8 cellular contexts compared by ENCODE assay signal in the genomic region with DNA sequence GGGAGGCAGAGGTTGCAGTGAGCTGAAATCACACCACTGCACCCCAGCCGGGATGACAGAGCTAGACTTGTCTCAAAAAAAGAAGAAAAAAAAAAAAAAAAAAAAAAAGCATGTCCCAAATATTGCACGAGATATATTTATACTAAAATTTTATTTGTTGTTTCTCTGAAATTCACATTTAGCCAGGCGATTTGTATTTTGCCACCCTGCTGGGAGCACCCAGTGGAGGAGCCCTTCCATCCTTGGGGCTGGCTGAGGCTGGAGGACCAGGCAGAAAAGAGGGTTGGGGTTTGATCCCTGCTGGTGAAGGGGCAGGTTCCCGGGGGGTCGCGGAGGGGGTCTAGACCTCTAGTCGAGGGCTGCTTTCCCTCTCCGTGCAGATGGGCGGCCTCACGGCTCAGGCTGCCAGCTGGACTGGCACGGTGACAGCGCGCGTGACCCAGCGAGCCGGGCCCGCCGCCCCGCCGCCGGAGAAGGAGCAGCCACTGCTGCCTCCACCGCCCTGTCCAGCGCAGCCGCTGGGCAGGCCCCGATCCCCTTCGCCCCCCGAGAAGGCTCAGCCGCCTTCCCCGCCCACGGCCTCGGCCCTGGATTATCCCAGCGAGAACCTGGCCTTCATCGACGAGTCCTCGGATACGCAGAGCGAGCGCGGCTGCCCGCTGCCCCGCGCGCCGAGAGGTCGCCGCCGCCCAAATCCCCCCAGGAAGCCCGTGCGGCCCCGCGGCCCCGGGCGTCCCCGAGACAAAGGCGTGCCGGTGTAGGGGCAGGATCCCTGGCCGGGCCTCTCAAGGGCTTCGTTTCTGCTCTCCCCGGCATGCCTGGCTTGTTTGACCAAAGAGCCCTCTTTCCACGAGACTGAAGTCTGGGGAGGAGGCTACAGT. TPM values are rescaled to one million over a fixed set of nuclear protein-coding genes. Genes with fewer than 3 reads are reported as not detected.
DNase-seq lines count a peak whose midpoint lies in the region; ATAC-seq and TF ChIP-seq lines count a peak whose summit lies in the region.

No MANE protein-coding gene starts in this region.

- peak overlapping the region; percentile 76 for H2AK5ac ChIP-seq in neuronal stem cell (ENCODE audit: low read depth, low read length)

- H3K9me3 ChIP-seq in neuronal stem cell (replicated peaks in 1 of 2; ENCODE audit: control insufficient read depth in 2 of 2, insufficient read depth in 1 of 2, low read depth in 1 of 2, low read length in 2 of 2): no peaks in the 10 kb centered on the region

- peak overlapping the region; percentile 93 for H2BK15ac ChIP-seq in neuronal stem cell (ENCODE audit: low read length)

- H3K18ac ChIP-seq in neuronal stem cell (ENCODE audit: low read length): peak overlapping the region; percentile 83

- H4K8ac ChIP-seq in neuronal stem cell (ENCODE audit: low read depth, low read length): no peak overlapping the region

- no peak overlapping the region for H3K4ac ChIP-seq in neuronal stem cell (ENCODE audit: low read length)

- H3K4me3 ChIP-seq in AG09309 (ENCODE audit: control insufficient read depth, low read depth, low read length) (peak overlapping the region; percentile 18), fibroblast of mammary gland (ENCODE audit: control insufficient read depth, low read depth, low read length) (peak overlapping the region; percentile 12), neuronal stem cell (ENCODE audit: low read length in 2 of 2) (peak overlapping the region; percentile 25 to 54)

- no peak overlapping the region for H3K23ac ChIP-seq in neuronal stem cell (ENCODE audit: low read depth, low read length, poor library complexity)

- peak overlapping the region; percentile 56 for H2BK120ac ChIP-seq in neuronal stem cell (ENCODE audit: low read depth, low read length)

- H3K9ac ChIP-seq in neuronal stem cell (ENCODE audit: low read depth, low read length, poor library complexity): no peak overlapping the region

- DNase-seq in AG09309 (ENCODE audit: low read depth): no peak
- DNase-seq in NCI-H1092 (lab: John Stamatoyannopoulos, UW): peak; percentile 36
- no peak for DNase-seq in fibroblast of mammary gland (ENCODE audit: low read depth)
- DNase-seq in neuronal stem cell (ENCODE audit: low spot score): no peak
- DNase-seq in activated CD8-positive, alpha-beta memory T cell treated with anti-CD3 and anti-CD28 coated beads, Interleukin-2, amount 50 U/mL, for 48 hours: no peak
- no peak for DNase-seq in NCI-H446 (lab: John Stamatoyannopoulos, UW)
- DNase-seq in amniotic stem cell (lab: John Stamatoyannopoulos, UW): no peak
- DNase-seq in foreskin keratinocyte: no peak

- H3K27me3 ChIP-seq in neuronal stem cell (ENCODE audit: control insufficient read depth in 3 of 3, insufficient read depth in 3 of 3, low read depth in 1 of 3, low read length in 3 of 3) (peaks cover 39 to 83% (median 71%) of the 10 kb centered on the region in 3 experiments), foreskin keratinocyte (peaks cover 65% of the 10 kb centered on the region)

- H2BK5ac ChIP-seq in neuronal stem cell (ENCODE audit: low read length): no peak overlapping the region

- TF ChIP-seq CTCF in AG09309 (IDR thresholded peaks at IDR 0.05; ENCODE audit: control insufficient read depth, insufficient read depth, low read depth, low read length, missing control alignments): no peak
- no peak for TF ChIP-seq CTCF in fibroblast of mammary gland (conservative IDR thresholded peaks at IDR 0.05; ENCODE audit: control insufficient read depth, insufficient read depth, low read depth, low read length)
- no peak for TF ChIP-seq CTCF in foreskin keratinocyte (conservative IDR thresholded peaks at IDR 0.05)

- peaks cover 9 to 26% of the 10 kb centered on the region in 2 donors for H3K4me1 ChIP-seq in neuronal stem cell (ENCODE audit: control insufficient read depth in 2 of 2, insufficient read depth in 1 of 2, low read depth in 1 of 2, low read length in 2 of 2)
- no peaks in the 10 kb centered on the region for H3K4me1 ChIP-seq in foreskin keratinocyte

- H2BK12ac ChIP-seq in neuronal stem cell (ENCODE audit: low read length): peak overlapping the region; percentile 50

- H4K91ac ChIP-seq in neuronal stem cell (ENCODE audit: low read depth, low read length, poor library complexity): no peak overlapping the region

- H3K14ac ChIP-seq in neuronal stem cell (ENCODE audit: low read length): peak overlapping the region; percentile 31

- no peaks in the 10 kb centered on the region for H3K79me1 ChIP-seq in neuronal stem cell (ENCODE audit: low read depth, low read length)

- H3K27ac ChIP-seq in neuronal stem cell (replicated peaks; ENCODE audit: low read length): no peak overlapping the region
- no peak overlapping the region for H3K27ac ChIP-seq in foreskin keratinocyte

- no CpG with 5 or more reads among the region's 60 CpGs for WGBS in neuronal stem cell (ENCODE audit: extremely low coverage in 2 of 2, insufficient read length in 2 of 2, insufficient replicate concordance in 1 of 2), 2 donors

- peak overlapping the region; percentile 91 for H2AFZ ChIP-seq in neuronal stem cell (ENCODE audit: low read length)

- no peak for ATAC-seq in foreskin keratinocyte

- H3K4me2 ChIP-seq in neuronal stem cell (ENCODE audit: insufficient read depth, low read length, poor library complexity, severe bottlenecking): peak overlapping the region; percentile 74

- H3K36me3 ChIP-seq in neuronal stem cell (replicated peaks in 1 of 2; ENCODE audit: control insufficient read depth in 2 of 2, insufficient read depth in 2 of 2, low read length in 2 of 2): no peaks in the 10 kb centered on the region

RNA-seq across cellular contexts. Expression of a gene that starts 1.0 kb away (rescaled TPM):
- polyA plus RNA-seq in neuronal stem cell (2013, experiment 1 of 2): not detected
- polyA plus RNA-seq in neuronal stem cell (2013, experiment 2 of 2): 0.17 TPM
- 0.44 and 0.46 TPM in 2 replicates for total RNA-seq in foreskin keratinocyte
- polyA plus RNA-seq in foreskin keratinocyte: 0.80 and 1.1 TPM in 2 replicates

RNA-seq across cellular contexts. Expression of a gene that starts 6.1 kb away (rescaled TPM):
- 5.3 TPM for polyA plus RNA-seq in neuronal stem cell (2013, experiment 1 of 2)
- 5.6 TPM for polyA plus RNA-seq in neuronal stem cell (2013, experiment 2 of 2)
- total RNA-seq in foreskin keratinocyte: 49.1 and 50.9 TPM in 2 replicates
- 46.1 and 49.9 TPM in 2 replicates for polyA plus RNA-seq in foreskin keratinocyte

RNA-seq across cellular contexts. Expression of a gene that starts 8.1 kb away (rescaled TPM):
- polyA plus RNA-seq in neuronal stem cell (2013, experiment 1 of 2): 0.07 TPM
- 0.04 TPM for polyA plus RNA-seq in neuronal stem cell (2013, experiment 2 of 2)
- total RNA-seq in foreskin keratinocyte: not detected in 2 replicates
- polyA plus RNA-seq in foreskin keratinocyte: 0.03 and 0.06 TPM in 2 replicates

RNA-seq across cellular contexts. Expression of a gene that starts 13.6 kb away (rescaled TPM):
- 25.9 TPM for polyA plus RNA-seq in neuronal stem cell (2013, experiment 1 of 2)
- polyA plus RNA-seq in neuronal stem cell (2013, experiment 2 of 2): 24.6 TPM
- total RNA-seq in foreskin keratinocyte: 18.3 and 19.0 TPM in 2 replicates
- 29.0 and 31.2 TPM in 2 replicates for polyA plus RNA-seq in foreskin keratinocyte

RNA-seq across cellular contexts. Expression of a gene that starts 14.7 kb away (rescaled TPM):
- polyA plus RNA-seq in neuronal stem cell (2013, experiment 1 of 2): 44.3 TPM
- 44.9 TPM for polyA plus RNA-seq in neuronal stem cell (2013, experiment 2 of 2)
- 125 TPM in 2 replicates for total RNA-seq in foreskin keratinocyte
- polyA plus RNA-seq in foreskin keratinocyte: 181 TPM in 2 replicates
